ENCODE assay signal across 20 cellular contexts in the genomic region with DNA sequence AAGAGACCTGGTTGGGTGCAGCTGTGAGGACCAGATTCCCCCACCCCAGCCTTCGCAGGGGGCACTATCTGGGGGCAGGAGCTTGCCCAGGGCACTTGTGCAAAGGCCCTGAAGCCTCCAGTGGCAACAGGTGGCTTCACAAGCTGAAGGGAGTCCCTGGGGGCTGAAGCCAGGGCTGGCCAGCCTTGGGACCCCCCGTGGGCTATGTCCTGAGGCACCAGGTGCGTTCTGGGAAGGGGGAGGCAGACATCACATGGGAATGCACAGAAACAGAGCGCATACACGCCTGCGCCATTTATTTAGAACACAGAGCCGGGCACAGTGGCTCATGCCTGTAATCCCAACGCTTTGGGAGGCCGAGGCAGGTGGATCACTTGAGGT. TPM values are rescaled to one million over a fixed set of nuclear protein-coding genes. Genes with fewer than 3 reads are reported as not detected.
DNase-seq lines count a peak whose midpoint lies in the region; ATAC-seq and TF ChIP-seq lines count a peak whose summit lies in the region.
"Had no signal": no experiment of that assay in that cellular context is flagged by ENCODE, and none has a peak within 500 bp of the region (broad histone marks: within the 10 kb centered on the region; RNA-seq: fewer than 3 reads in every experiment).

No MANE protein-coding gene starts in this region.

- H2AFZ ChIP-seq in GM23338 (no peak overlapping the region), PC-9 (no peak overlapping the region)

- H4K20me1 ChIP-seq in GM23338 (replicated peaks; ENCODE audit: insufficient read depth) (no peaks in the 10 kb centered on the region), PC-9 (ENCODE audit: insufficient read depth) (no peaks in the 10 kb centered on the region)

- CTCF ChIA-PET in PC-9 (lab: Charles Lee) = no interaction called here

- peak overlapping the region; percentile 49 for H3K4me3 Mint-ChIP-seq in activated naive CD8-positive, alpha-beta T cell treated with anti-CD3 and anti-CD28 coated beads, Interleukin-2, amount 10 ng/mL, durations not matched to agents 7 days and 5 days
- H3K4me3 Mint-ChIP-seq in activated naive CD8-positive, alpha-beta T cell treated with anti-CD3 and anti-CD28 coated beads for 36 hours = no peak overlapping the region
- H3K4me3 Mint-ChIP-seq in GM23338 = peak overlapping the region; percentile 34; the same call in 1 of the 3 replicates
- peak overlapping the region; percentile 13 to 91 for H3K4me3 Mint-ChIP-seq in effector memory CD8-positive, alpha-beta T cell

- no peaks in the 10 kb centered on the region for H3K36me3 Mint-ChIP-seq in activated naive CD8-positive, alpha-beta T cell treated with anti-CD3 and anti-CD28 coated beads, Interleukin-2, amount 10 ng/mL, durations not matched to agents 7 days and 5 days
- H3K36me3 Mint-ChIP-seq in activated naive CD8-positive, alpha-beta T cell treated with anti-CD3 and anti-CD28 coated beads for 36 hours = no peaks in the 10 kb centered on the region
- peaks cover 6% of the 10 kb centered on the region; the same call in 1 of the 3 replicates for H3K36me3 Mint-ChIP-seq in GM23338 (ENCODE audit: low read depth)
- H3K36me3 Mint-ChIP-seq in effector memory CD8-positive, alpha-beta T cell (ENCODE audit: insufficient read depth) = peaks cover 41% of the 10 kb centered on the region

- H3K4me2 ChIP-seq in GM23338 = no peak overlapping the region
- peak overlapping the region; percentile 83; the same call in 1 of the 2 replicates for H3K4me2 ChIP-seq in PC-9

- ATAC-seq in activated naive CD8-positive, alpha-beta T cell treated with anti-CD3 and anti-CD28 coated beads, Interleukin-2, amount 10 ng/mL, durations not matched to agents 7 days and 5 days (ENCODE audit: low read depth) = no peak
- ATAC-seq in GM23338 = no peak
- no peak for ATAC-seq in effector memory CD8-positive, alpha-beta T cell (replicated peaks)
- no peak for ATAC-seq in GM19023 (IDR thresholded peaks at IDR 0.05; ENCODE audit: unreplicated experiment)
- ATAC-seq in HG03442 (IDR thresholded peaks at IDR 0.05; ENCODE audit: unreplicated experiment) = no peak
- ATAC-seq: stimulated activated naive CD8-positive, alpha-beta T cell treated with anti-CD3 and anti-CD28 coated beads, Interleukin-15, Interleukin-2, amounts not matched to agents 100 U/mL and 50 U/mL, for 24 hours had no signal

- peak overlapping the region; percentile 38 for H3K27ac Mint-ChIP-seq in activated naive CD8-positive, alpha-beta T cell treated with anti-CD3 and anti-CD28 coated beads, Interleukin-2, amount 10 ng/mL, durations not matched to agents 7 days and 5 days
- no peak overlapping the region for H3K27ac Mint-ChIP-seq in activated naive CD8-positive, alpha-beta T cell treated with anti-CD3 and anti-CD28 coated beads for 36 hours
- H3K27ac Mint-ChIP-seq in GM23338 = no peak overlapping the region
- H3K27ac Mint-ChIP-seq in effector memory CD8-positive, alpha-beta T cell = peak overlapping the region in 1 of 2 donors; percentile 90

- H3K36me3 ChIP-seq in GM23338 (ENCODE audit: insufficient read depth) = no peaks in the 10 kb centered on the region; the same call in 1 of the 2 replicates
- H3K36me3 ChIP-seq in PC-9 (ENCODE audit: low read depth) = no peaks in the 10 kb centered on the region

- H3K4me1 ChIP-seq in GM23338 (ENCODE audit: insufficient read depth) (no peaks in the 10 kb centered on the region), PC-9 (replicated peaks; ENCODE audit: insufficient read depth) (peaks cover 4% of the 10 kb centered on the region; the same call in 1 of the 2 replicates)

- no peaks in the 10 kb centered on the region for H3K27me3 ChIP-seq in GM23338 (ENCODE audit: insufficient read depth)
- H3K27me3 ChIP-seq in PC-9 (ENCODE audit: insufficient read depth, low read depth) = no peaks in the 10 kb centered on the region
- H3K27me3 ChIP-seq: tibial artery had no signal

- DNase-seq in activated naive CD8-positive, alpha-beta T cell treated with anti-CD3 and anti-CD28 coated beads, Interleukin-2, amount 10 ng/mL, durations not matched to agents 7 days and 5 days = no peak
- no peak for DNase-seq in activated naive CD8-positive, alpha-beta T cell treated with anti-CD3 and anti-CD28 coated beads for 36 hours
- DNase-seq in GM23338 (ENCODE audit: low spot score) = no peak
- DNase-seq in PC-9 = no peak
- no peak for DNase-seq in effector memory CD8-positive, alpha-beta T cell
- DNase-seq in UCSD-AML1 (lab: John Stamatoyannopoulos, UW; ENCODE audit: unreplicated experiment) = no peak
- DNase-seq: activated CD4-positive, alpha-beta T cell treated with anti-CD3 and anti-CD28 coated beads for 1 hour; CD4-positive, CD25-positive, alpha-beta regulatory T cell; DMS153; GF-D8; NCI-H1092 treated with DMSO at 0.1 percent for 48 hours; NCI-H2081; NCI-H446; nucleus accumbens; stimulated activated CD4-positive, alpha-beta T cell treated with anti-CD3 and anti-CD28 coated beads, Interleukin-4, amount 100 ng/mL, for 1 hour; stimulated activated naive CD8-positive, alpha-beta T cell treated with anti-CD3 and anti-CD28 coated beads, Interleukin-15, Interleukin-2, amounts not matched to agents 100 U/mL and 50 U/mL, for 24 hours; tibial artery had no signal

- intact Hi-C loops in PC-9 (cut with micrococcal nuclease; ENCODE audit: unreplicated experiment) = loop anchor here (5.0 kb wide), 1 partner anchor 142 kb away; no protein-coding TSS in a partner anchor

- 0 out of 2 replicates have a peak, but pooled peaks cover 5% of the 10 kb centered on the region for H3F3A ChIP-seq in GM23338 (replicated peaks; ENCODE audit: low read depth)
- peaks cover 8% of the 10 kb centered on the region; the same call in 1 of the 2 replicates for H3F3A ChIP-seq in PC-9 (ENCODE audit: insufficient read depth, low read depth)

- H3K27ac ChIP-seq in GM23338 (ENCODE audit: low read depth) (no peak overlapping the region), PC-9 (no peak overlapping the region)

- no peaks in the 10 kb centered on the region for H3K9me2 ChIP-seq in GM23338 (ENCODE audit: insufficient read depth)
- no peaks in the 10 kb centered on the region for H3K9me2 ChIP-seq in PC-9 (ENCODE audit: insufficient read depth)

- H3K9me3 Mint-ChIP-seq in activated naive CD8-positive, alpha-beta T cell treated with anti-CD3 and anti-CD28 coated beads, Interleukin-2, amount 10 ng/mL, durations not matched to agents 7 days and 5 days = no peaks in the 10 kb centered on the region
- H3K9me3 Mint-ChIP-seq in activated naive CD8-positive, alpha-beta T cell treated with anti-CD3 and anti-CD28 coated beads for 36 hours = no peaks in the 10 kb centered on the region
- H3K9me3 Mint-ChIP-seq in GM23338 = no peaks in the 10 kb centered on the region
- no peaks in the 10 kb centered on the region for H3K9me3 Mint-ChIP-seq in effector memory CD8-positive, alpha-beta T cell

- H3K79me2 ChIP-seq in GM23338 (replicated peaks; ENCODE audit: insufficient read depth) = no peaks in the 10 kb centered on the region
- H3K79me2 ChIP-seq in PC-9 (ENCODE audit: low read depth) = no peaks in the 10 kb centered on the region

- H3K4me1 Mint-ChIP-seq in activated naive CD8-positive, alpha-beta T cell treated with anti-CD3 and anti-CD28 coated beads, Interleukin-2, amount 10 ng/mL, durations not matched to agents 7 days and 5 days = peaks cover 13% of the 10 kb centered on the region
- H3K4me1 Mint-ChIP-seq in activated naive CD8-positive, alpha-beta T cell treated with anti-CD3 and anti-CD28 coated beads for 36 hours = peaks cover 12% of the 10 kb centered on the region
- H3K4me1 Mint-ChIP-seq in GM23338 = peaks cover 3% of the 10 kb centered on the region; the same call in 2 of the 3 replicates
- peaks cover 14 to 17% of the 10 kb centered on the region in 2 donors for H3K4me1 Mint-ChIP-seq in effector memory CD8-positive, alpha-beta T cell (ENCODE audit: low read depth in 2 of 2)

- POLR2A ChIA-PET in activated naive CD8-positive, alpha-beta T cell treated with anti-CD3 and anti-CD28 coated beads, Interleukin-2, amount 10 ng/mL, durations not matched to agents 7 days and 5 days (lab: Charles Lee) = no interaction called here
- POLR2A ChIA-PET in PC-9 (lab: Charles Lee; ENCODE audit: unreplicated experiment) = interaction anchor here (0.6 kb wide), 1 partner anchor 534 kb away, joined by 8 read pairs; no protein-coding TSS in a partner anchor

- H3K4me3 ChIP-seq in GM23338 (no peak overlapping the region), PC-9 (no peak overlapping the region)

- H3K9me3 ChIP-seq in PC-9 (ENCODE audit: insufficient read depth, low read depth) = no peaks in the 10 kb centered on the region
- H3K9me3 ChIP-seq: HAP-1, tibial artery had no signal

- no TSS peak for BruUV-seq in PC-9 (replicated peaks; lab: Mats Ljungman, UMichigan)

- H3K27me3 Mint-ChIP-seq in activated naive CD8-positive, alpha-beta T cell treated with anti-CD3 and anti-CD28 coated beads, Interleukin-2, amount 10 ng/mL, durations not matched to agents 7 days and 5 days = no peaks in the 10 kb centered on the region
- H3K27me3 Mint-ChIP-seq in activated naive CD8-positive, alpha-beta T cell treated with anti-CD3 and anti-CD28 coated beads for 36 hours = no peaks in the 10 kb centered on the region
- H3K27me3 Mint-ChIP-seq in GM23338 (ENCODE audit: insufficient read depth, low read depth, poor library complexity) = peaks cover 18% of the 10 kb centered on the region
- no peaks in the 10 kb centered on the region for H3K27me3 Mint-ChIP-seq in effector memory CD8-positive, alpha-beta T cell
- H3K27me3 Mint-ChIP-seq: CD4-positive, CD25-positive, alpha-beta regulatory T cell had no signal

- TF ChIP-seq CTCF in GM23338 (conservative IDR thresholded peaks at IDR 0.05; ENCODE audit: low read depth in 2 of 2) (no peak), PC-9 (conservative IDR thresholded peaks at IDR 0.05) (no peak)

RNA-seq across cellular contexts. Expression of a gene that starts 1.8 kb away (rescaled TPM):
- 10 to 100 TPM; 17.0 to 18.6 TPM for total RNA-seq in activated naive CD8-positive, alpha-beta T cell treated with anti-CD3 and anti-CD28 coated beads, Interleukin-2, amount 10 ng/mL, durations not matched to agents 7 days and 5 days
- total RNA-seq in activated naive CD8-positive, alpha-beta T cell treated with anti-CD3 and anti-CD28 coated beads for 36 hours = 1 to 10 TPM; 2.3 to 2.7 TPM
- 2.8 and 6.0 TPM in 2 replicates for total RNA-seq in GM23338 (2014; rRNA removed; shearing (Covaris generic))
- 1.7 and 2.1 TPM in 2 replicates for polyA plus RNA-seq in GM23338 (2016; fragmentation: Nextera tagmentation; extraction: Ambion mirVana)
- 8.3 and 9.0 TPM in 2 replicates for total RNA-seq in PC-9 (2021)

RNA-seq across cellular contexts. Expression of a gene that starts 34.5 kb away (rescaled TPM):
- total RNA-seq in activated naive CD8-positive, alpha-beta T cell treated with anti-CD3 and anti-CD28 coated beads, Interleukin-2, amount 10 ng/mL, durations not matched to agents 7 days and 5 days = 10 to 100 TPM; 57.9 to 60.4 TPM
- total RNA-seq in activated naive CD8-positive, alpha-beta T cell treated with anti-CD3 and anti-CD28 coated beads for 36 hours = 10 to 100 TPM; 53.1 to 54.2 TPM
- 28.4 and 90.1 TPM in 2 replicates for total RNA-seq in GM23338 (2014; rRNA removed; shearing (Covaris generic))
- polyA plus RNA-seq in GM23338 (2016; fragmentation: Nextera tagmentation; extraction: Ambion mirVana) = 20.2 and 23.5 TPM in 2 replicates
- total RNA-seq in PC-9 (2021) = 25.6 and 25.8 TPM in 2 replicates

RNA-seq across cellular contexts. Expression of a gene that starts 49.6 kb away (rescaled TPM):
- 10 to 100 TPM; 21.5 to 21.8 TPM for total RNA-seq in activated naive CD8-positive, alpha-beta T cell treated with anti-CD3 and anti-CD28 coated beads, Interleukin-2, amount 10 ng/mL, durations not matched to agents 7 days and 5 days
- 10 to 100 TPM; 37.9 to 39.0 TPM for total RNA-seq in activated naive CD8-positive, alpha-beta T cell treated with anti-CD3 and anti-CD28 coated beads for 36 hours
- total RNA-seq in GM23338 (2014; rRNA removed; shearing (Covaris generic)) = 20.2 and 22.0 TPM in 2 replicates
- 8.9 and 12.3 TPM in 2 replicates for polyA plus RNA-seq in GM23338 (2016; fragmentation: Nextera tagmentation; extraction: Ambion mirVana)
- total RNA-seq in PC-9 (2021) = 26.7 and 41.2 TPM in 2 replicates
